18 cellular contexts compared by ENCODE assay signal in genomic region chr5:8209500-8209899, GRCh38.
DNase-seq lines count a peak whose midpoint lies in the region; ATAC-seq and TF ChIP-seq lines count a peak whose summit lies in the region.
"Had no signal": no experiment of that assay in that cellular context is flagged by ENCODE, and none has a peak within 500 bp of the region (broad histone marks: within the 10 kb centered on the region; RNA-seq: fewer than 3 reads in every experiment).

No MANE protein-coding gene starts in this region.

- no peak for TF ChIP-seq CTCF in MM.1S (IDR thresholded peaks at IDR 0.05; ENCODE audit: low read length)
- TF ChIP-seq CTCF in PC-3 (conservative IDR thresholded peaks at IDR 0.05; ENCODE audit: low read depth, low read length), result no peak
- TF ChIP-seq CTCF in adrenal gland (IDR thresholded peaks at IDR 0.05), result no peak
- no peak for TF ChIP-seq CTCF in GM10266 (IDR thresholded peaks at IDR 0.05; ENCODE audit: control insufficient read depth, insufficient read depth, low read depth, missing control alignments)
- no peak for TF ChIP-seq CTCF in tibial artery (IDR thresholded peaks at IDR 0.05)

- H3K4me1 ChIP-seq in MM.1S (ENCODE audit: low read length) (no peaks in the 10 kb centered on the region), PC-3 (ENCODE audit: insufficient read depth, low read length) (no peaks in the 10 kb centered on the region; the same call in 1 of the 2 replicates), adrenal gland (replicated peaks in 1 of 2) (no peaks in the 10 kb centered on the region), tibial artery (no peaks in the 10 kb centered on the region)
- H3K4me1 ChIP-seq: HAP-1 had no signal

- 50 to 66% (median 57%) methylated on average over 5 of the region's 5 CpGs for WGBS in adrenal gland, 4 donors

- H3K9me3 ChIP-seq in MM.1S (replicated peaks; ENCODE audit: insufficient read depth, low read length), result no peaks in the 10 kb centered on the region
- H3K9me3 ChIP-seq in PC-3 (ENCODE audit: low read length), result no peaks in the 10 kb centered on the region
- no peaks in the 10 kb centered on the region for H3K9me3 ChIP-seq in adrenal gland (replicated peaks in 1 of 3)
- H3K9me3 ChIP-seq in tibial artery, result peaks cover 0 to 7% (median 0%) of the 10 kb centered on the region in 3 donors
- H3K9me3 ChIP-seq: HAP-1 had no signal

- TF ChIP-seq POLR2A in adrenal gland (IDR thresholded peaks at IDR 0.05), result no peak

- H3F3A ChIP-seq in MM.1S (ENCODE audit: insufficient read depth, low read length) (no peaks in the 10 kb centered on the region), PC-3 (ENCODE audit: low read length, unreplicated experiment) (no peaks in the 10 kb centered on the region)

- BruUV-seq in PC-3 (replicated peaks; lab: Mats Ljungman, UMichigan), result no TSS peak

- H3K27me3 ChIP-seq in MM.1S (replicated peaks; ENCODE audit: insufficient read depth, low read length) (no peaks in the 10 kb centered on the region), PC-3 (ENCODE audit: low read length) (peaks cover 20% of the 10 kb centered on the region), adrenal gland (no peaks in the 10 kb centered on the region), tibial artery (no peaks in the 10 kb centered on the region)

- H4K20me1 ChIP-seq in MM.1S (ENCODE audit: insufficient read depth, low read length), result no peaks in the 10 kb centered on the region
- H4K20me1 ChIP-seq in PC-3 (ENCODE audit: low read length), result no peaks in the 10 kb centered on the region

- H3K79me2 ChIP-seq in MM.1S (ENCODE audit: low read length) (no peaks in the 10 kb centered on the region), PC-3 (ENCODE audit: low read length) (no peaks in the 10 kb centered on the region)

- CTCF ChIA-PET in PC-3 (lab: Charles Lee), result no interaction called here

- H3K4me3 ChIP-seq in MM.1S (ENCODE audit: low read length), result no peak overlapping the region
- H3K4me3 ChIP-seq in PC-3 (ENCODE audit: low read length), result no peak overlapping the region
- H3K4me3 ChIP-seq in adrenal gland, result no peak overlapping the region
- H3K4me3 ChIP-seq in tibial artery, result no peak overlapping the region
- H3K4me3 ChIP-seq: HAP-1 had no signal

- H3K36me3 ChIP-seq in MM.1S (replicated peaks; ENCODE audit: insufficient read depth, low read length) (no peaks in the 10 kb centered on the region), PC-3 (ENCODE audit: low read depth, low read length) (no peaks in the 10 kb centered on the region), adrenal gland (replicated peaks in 1 of 2) (no peaks in the 10 kb centered on the region), tibial artery (no peaks in the 10 kb centered on the region)
- H3K36me3 ChIP-seq: HAP-1 had no signal

- no peak overlapping the region for H3K4me2 ChIP-seq in MM.1S (ENCODE audit: low read depth, low read length)
- no peak overlapping the region for H3K4me2 ChIP-seq in PC-3 (ENCODE audit: low read length)

- H3K9me2 ChIP-seq in MM.1S (replicated peaks; ENCODE audit: insufficient read depth, low read length) (no peaks in the 10 kb centered on the region), PC-3 (replicated peaks; ENCODE audit: low read length) (no peaks in the 10 kb centered on the region)

- H2AFZ ChIP-seq in MM.1S (ENCODE audit: low read length) (no peak overlapping the region), PC-3 (ENCODE audit: low read length) (no peak overlapping the region)

- POLR2A ChIA-PET in PC-3 (lab: Charles Lee; ENCODE audit: unreplicated experiment), result no interaction called here

- ATAC-seq in PC-3, result peak; percentile 24; the same call in 1 of the 2 replicates

- DNase-seq in MM.1S, result peak; percentile 22
- DNase-seq in PC-3, result peak; percentile 18
- peak in 41 of 42 donors; percentile 7 to 80 (median 50) for DNase-seq in head of caudate nucleus
- DNase-seq in superior temporal gyrus (ENCODE audit: extremely low spot score), result peak; percentile 30
- no peak for DNase-seq in D341Med (ENCODE audit: low spot score)
- no peak for DNase-seq in adrenal gland
- no peak for DNase-seq in GM10266 (ENCODE audit: extremely low spot score)
- no peak for DNase-seq in tibial artery
- DNase-seq: ACHN; Calu3; CD4-positive, alpha-beta T cell; DMS 273 treated with DMSO at 0.1 percent for 48 hours; DMS53; DND-41; EL; KG1 had no signal

- intact Hi-C loops in PC-3 (cut with micrococcal nuclease), result no loop called here
- intact Hi-C loops in head of caudate nucleus (cut with DNase I), result no loop called here
- intact Hi-C loops in adrenal gland (cut with DNase I), result no loop called here
- intact Hi-C loops in tibial artery (cut with DNase I; ENCODE audit: low total_unique reads), result no loop called here

- H3K27ac ChIP-seq in MM.1S (ENCODE audit: low read length) (no peak overlapping the region), PC-3 (ENCODE audit: low read length) (no peak overlapping the region), adrenal gland (no peak overlapping the region), tibial artery (no peak overlapping the region)
- H3K27ac ChIP-seq: C4-2B had no signal

- H3K9ac ChIP-seq in MM.1S (ENCODE audit: low read length) (no peak overlapping the region), PC-3 (ENCODE audit: low read length) (no peak overlapping the region)

Comparison
In these comparisons a context has a peak if more than half of its experiments do, and no peak if none do; other contexts are left out.
1. DNase-seq: peak in MM.1S (single experiment), PC-3 (single experiment), head of caudate nucleus (41 of 42) and superior temporal gyrus (single experiment); none in D341Med (single experiment), adrenal gland (0 of 7), GM10266 (single experiment) and tibial artery (0 of 2).